ENCODE assay signal across 11 cellular contexts in genomic region chr15:68729789-68730201, GRCh38.
DNase-seq lines count a peak whose midpoint lies in the region; ATAC-seq, FAIRE-seq and TF ChIP-seq lines count a peak whose summit lies in the region.
"Had no signal": no experiment of that assay in that cellular context is flagged by ENCODE, and none has a peak within 500 bp of the region (broad histone marks: within the 10 kb centered on the region; RNA-seq: fewer than 3 reads in every experiment).

No MANE protein-coding gene starts in this region.

- H3K4me3 ChIP-seq in right lobe of liver, result no peak overlapping the region
- H3K4me3 ChIP-seq in HepG2 (replicated peaks in 1 of 3; ENCODE audit: insufficient read depth in 1 of 3, low read depth in 2 of 3, low read length in 3 of 3), result no peak overlapping the region
- no peak overlapping the region for H3K4me3 ChIP-seq in fibroblast of lung (replicated peaks in 1 of 4; ENCODE audit: control extremely low read depth in 1 of 4, insufficient read depth in 1 of 4, low read depth in 3 of 4, low read length in 4 of 4)
- no peak overlapping the region for H3K4me3 ChIP-seq in transverse colon
- H3K4me3 ChIP-seq: A549 had no signal

- ATAC-seq in right lobe of liver, result peak in 3 of 4 donors; percentile 35 to 72 (median 64)
- no peak for ATAC-seq in HepG2
- ATAC-seq in HG03439 (IDR thresholded peaks at IDR 0.05; ENCODE audit: unreplicated experiment), result no peak
- ATAC-seq: activated CD8-positive, alpha-beta T cell treated with anti-CD3 and anti-CD28 coated beads, Interleukin-2, amount 10 ng/mL, durations not matched to agents 7 days and 5 days had no signal

- BruUV-seq in HepG2 (replicated peaks; lab: Mats Ljungman, UMichigan), result no TSS peak

- H3K9me3 ChIP-seq in right lobe of liver (no peaks in the 10 kb centered on the region), HepG2 (ENCODE audit: low read length) (no peaks in the 10 kb centered on the region), fibroblast of lung (ENCODE audit: control insufficient read depth, insufficient read depth, low read depth, low read length) (no peaks in the 10 kb centered on the region), transverse colon (no peaks in the 10 kb centered on the region)
- H3K9me3 ChIP-seq: A549 had no signal

- H2AFZ ChIP-seq in HepG2 (ENCODE audit: low read length) (no peak overlapping the region), fibroblast of lung (ENCODE audit: low read length) (no peak overlapping the region)

- TF ChIP-seq POLR2A in right lobe of liver (IDR thresholded peaks at IDR 0.05), result no peak
- no peak for TF ChIP-seq POLR2A in HepG2 (IDR thresholded peaks at IDR 0.05; ENCODE audit: insufficient read depth in 1 of 2, low read depth in 2 of 2, low read length in 2 of 2)
- TF ChIP-seq POLR2A in transverse colon (IDR thresholded peaks at IDR 0.05), result no peak

- H3K4me2 ChIP-seq in HepG2 (ENCODE audit: low read depth, low read length) (no peak overlapping the region), fibroblast of lung (ENCODE audit: extremely low read depth, insufficient read depth, low read length) (no peak overlapping the region)
- H3K4me2 ChIP-seq: A549 had no signal

- TF ChIP-seq EP300 in HepG2 (IDR thresholded peaks at IDR 0.05; ENCODE audit: low read depth in 2 of 2, low read length in 2 of 2) (no peak), HepG2 (CRISPR knock-in tag; IDR thresholded peaks at IDR 0.05; ENCODE audit: borderline replicate concordance) (no peak), transverse colon (IDR thresholded peaks at IDR 0.05; ENCODE audit: low read depth) (no peak)

- TF ChIP-seq CTCF in right lobe of liver (IDR thresholded peaks at IDR 0.05) (no peak), HepG2 (CRISPR knock-in tag; IDR thresholded peaks at IDR 0.05) (no peak), fibroblast of lung (conservative IDR thresholded peaks at IDR 0.05 in 1 of 2, IDR thresholded peaks at IDR 0.05 in 1 of 2; ENCODE audit: low read depth in 1 of 2, low read length in 2 of 2) (no peak), transverse colon (IDR thresholded peaks at IDR 0.05) (no peak)

- CTCF ChIA-PET in HepG2 (lab: Yijun Ruan, JAX; ENCODE audit: low intra/inter-chr PET ratio, low total read pairs), result interaction anchor here (1.3 to 2.6 kb wide), 2 partner anchors 146 to 195 kb away, joined by 7 to 29 read pairs; no protein-coding TSS in a partner anchor

- no peaks in the 10 kb centered on the region for H3K36me3 ChIP-seq in right lobe of liver
- H3K36me3 ChIP-seq in HepG2 (replicated peaks in 1 of 2; ENCODE audit: control insufficient read depth in 1 of 2, insufficient read depth in 2 of 2, low read length in 2 of 2), result no peaks in the 10 kb centered on the region
- H3K36me3 ChIP-seq in fibroblast of lung (ENCODE audit: control insufficient read depth, insufficient read depth, low read length), result peaks cover 3% of the 10 kb centered on the region
- no peaks in the 10 kb centered on the region for H3K36me3 ChIP-seq in transverse colon

- H3K27ac ChIP-seq in right lobe of liver, result no peak overlapping the region
- H3K27ac ChIP-seq in HepG2 (ENCODE audit: extremely low read length, insufficient read depth, low read length), result no peak overlapping the region
- no peak overlapping the region for H3K27ac ChIP-seq in fibroblast of lung (ENCODE audit: insufficient read depth, low read length)
- peak overlapping the region in 2 of 4 donors; percentile 22 to 55 for H3K27ac ChIP-seq in transverse colon
- H3K27ac ChIP-seq: A549 had no signal

- no peak for FAIRE-seq in HepG2 (lab: Jason Lieb, UNC)
- FAIRE-seq: A549 had no signal

- no peaks in the 10 kb centered on the region for H3K27me3 ChIP-seq in right lobe of liver
- H3K27me3 ChIP-seq in HepG2 (ENCODE audit: control insufficient read depth in 1 of 2, insufficient read depth in 2 of 2, low read length in 2 of 2), result peaks cover 2 to 34% of the 10 kb centered on the region in 2 experiments; a peak in 4 of 5 replicates
- H3K27me3 ChIP-seq in fibroblast of lung (ENCODE audit: control insufficient read depth, insufficient read depth, low read length), result no peaks in the 10 kb centered on the region
- H3K27me3 ChIP-seq in transverse colon, result no peaks in the 10 kb centered on the region

- no peaks in the 10 kb centered on the region for H3K4me1 ChIP-seq in right lobe of liver
- H3K4me1 ChIP-seq in HepG2 (ENCODE audit: insufficient read depth, low read length), result no peaks in the 10 kb centered on the region
- H3K4me1 ChIP-seq in fibroblast of lung (ENCODE audit: control insufficient read depth, extremely low read depth, insufficient read depth, low read length), result peaks cover 4% of the 10 kb centered on the region
- peaks cover 0 to 18% (median 9%) of the 10 kb centered on the region in 4 donors for H3K4me1 ChIP-seq in transverse colon
- H3K4me1 ChIP-seq: A549 had no signal

- no peak overlapping the region for H3K9ac ChIP-seq in HepG2 (ENCODE audit: insufficient read depth, low read depth, low read length)
- no peak overlapping the region for H3K9ac ChIP-seq in fibroblast of lung (ENCODE audit: insufficient read depth, low read length)

- 42% methylated on average over 5 of the region's 7 CpGs for WGBS in right lobe of liver (ENCODE audit: insufficient coverage, low coverage, low lambda C conversion rate, missing lambda C conversion rate)
- WGBS in HepG2 (ENCODE audit: low lambda C conversion rate), result 0% methylated on average over 1 of the region's 7 CpGs
- 44% methylated on average over 6 of the region's 7 CpGs; no CpG with 5 or more reads in 1 of the 2 donors for WGBS in transverse colon (ENCODE audit: low coverage in 1 of 2), 2 donors

- intact Hi-C loops in right lobe of liver (cut with DNase I) (loop anchor here in 1 of 2 donors (10.0 kb wide), 1 partner anchor 155 kb away; no protein-coding TSS in a partner anchor), HepG2 (cut with micrococcal nuclease; ENCODE audit: unreplicated experiment) (loop anchor here (2.0 kb wide), 1 partner anchor 195 kb away; no protein-coding TSS in a partner anchor), transverse colon (cut with DNase I; ENCODE audit: low total_unique reads) (loop anchor here (10.0 kb wide), 1 partner anchor 145 kb away; no protein-coding TSS in a partner anchor)

- in situ Hi-C loops in HepG2 (cut with HindIII; ENCODE audit: extremely low pct_ligation_motif_present, low pct_unique_long_range_greater_than_20kb) (loop anchor here (5.0 kb wide), 1 partner anchor 148 kb away; no protein-coding TSS in a partner anchor), transverse colon (cut with MboI; ENCODE audit: low pct_ligation_motif_present in 1 of 4, low pct_unique_long_range_greater_than_20kb in 1 of 4, low sequenced_read_pairs in 3 of 4) (loop anchor here in 3 of 4 donors (5.0 to 10.0 kb wide), 2 partner anchors 145 to 148 kb away; no protein-coding TSS in a partner anchor)

- no peaks in the 10 kb centered on the region for H3K79me2 ChIP-seq in HepG2 (ENCODE audit: insufficient read depth, low read length)
- H3K79me2 ChIP-seq in fibroblast of lung (ENCODE audit: control insufficient read depth, insufficient read depth, low read length), result no peaks in the 10 kb centered on the region

- DNase-seq in right lobe of liver, result no peak
- no peak for DNase-seq in HepG2 (ENCODE audit: low spot score)
- peak; percentile 11 to 62 for DNase-seq in fibroblast of lung (ENCODE audit: low read depth in 2 of 2)
- peak; percentile 74 for DNase-seq in mesenteric fat pad (ENCODE audit: low spot score)
- DNase-seq in transverse colon, result no peak
- no peak for DNase-seq in NCI-H187 treated with DMSO at 0.1 percent for 48 hours (lab: John Stamatoyannopoulos, UW)
- no peak for DNase-seq in activated CD8-positive, alpha-beta memory T cell treated with anti-CD3 and anti-CD28 coated beads, Interleukin-2, amount 50 U/mL, for 48 hours
- DNase-seq: activated naive CD8-positive, alpha-beta T cell treated with anti-CD3 and anti-CD28 coated beads, Interleukin-2, amount 10 ng/mL, durations not matched to agents 7 days and 5 days had no signal

- POLR2A ChIA-PET in HepG2 (lab: Yijun Ruan, JAX), result no interaction called here

- H4K20me1 ChIP-seq in HepG2 (ENCODE audit: insufficient read depth, low read length), result no peaks in the 10 kb centered on the region
- H4K20me1 ChIP-seq in fibroblast of lung (ENCODE audit: control insufficient read depth, extremely low read depth, insufficient read depth, low read length), result no peaks in the 10 kb centered on the region

- TF ChIP-seq RAD21 in HepG2 (CRISPR knock-in tag; IDR thresholded peaks at IDR 0.05), result no peak

TF ChIP-seq in HepG2, 621 proteins besides CTCF, POLR2A, EP300 and RAD21:
- TF ChIP-seq MIER2 (CRISPR knock-in tag; IDR thresholded peaks at IDR 0.05), result no peak
TF ChIP-seq in HepG2: peak in this region for 0.

Comparison
In these comparisons a context has a peak if more than half of its experiments do, and no peak if none do; other contexts are left out.
1. ATAC-seq: peak in right lobe of liver (3 of 4); none in HepG2 (single experiment) and HG03439 (single experiment).
2. DNase-seq: peak in fibroblast of lung (2 of 2) and mesenteric fat pad (single experiment); none in right lobe of liver (0 of 3), HepG2 (single experiment), transverse colon (single experiment), NCI-H187 treated with DMSO at 0.1 percent for 48 hours (single experiment) and activated CD8-positive, alpha-beta memory T cell treated with anti-CD3 and anti-CD28 coated beads, Interleukin-2, amount 50 U/mL, for 48 hours (single experiment).